Comparison of ENCODE assay signal across 8 cellular contexts in genomic region chr17:7021993-7022778, GRCh38. TPM values are rescaled to one million over a fixed set of nuclear protein-coding genes. Genes with fewer than 3 reads are reported as not detected.
DNase-seq lines count a peak whose midpoint lies in the region; ATAC-seq and TF ChIP-seq lines count a peak whose summit lies in the region.

No MANE protein-coding gene starts in this region.

- H3K27me3 Mint-ChIP-seq in CD8-positive, alpha-beta T cell (ENCODE audit: low read depth), result peaks cover 3% of the 10 kb centered on the region
- H3K27me3 Mint-ChIP-seq in IgD-negative memory B cell, result no peaks in the 10 kb centered on the region

- in situ Hi-C loops in SK-MEL-5 (cut with HindIII; ENCODE audit: low pct_unique_long_range_greater_than_20kb, low sequenced_read_pairs), result no loop called here

- H3K4me1 ChIP-seq in CD8-positive, alpha-beta T cell (ENCODE audit: insufficient read depth, low read length), result peaks cover 42% of the 10 kb centered on the region
- H3K4me1 ChIP-seq in cardiac muscle cell (ENCODE audit: low read depth), result no peaks in the 10 kb centered on the region
- H3K4me1 ChIP-seq in uterus, result peaks cover 4 to 6% of the 10 kb centered on the region in 2 donors

- peaks cover 5% of the 10 kb centered on the region for H3K36me3 Mint-ChIP-seq in CD8-positive, alpha-beta T cell
- H3K36me3 Mint-ChIP-seq in IgD-negative memory B cell, result peaks cover 2% of the 10 kb centered on the region
- H3K36me3 Mint-ChIP-seq in activated naive CD4-positive, alpha-beta T cell treated with anti-CD3 and anti-CD28 coated beads, Interleukin-2, amount 50 U/mL, for 72 hours, result peaks cover 7 to 15% of the 10 kb centered on the region in 2 donors

- H3K9me3 Mint-ChIP-seq in CD8-positive, alpha-beta T cell, result no peaks in the 10 kb centered on the region
- no peaks in the 10 kb centered on the region for H3K9me3 Mint-ChIP-seq in IgD-negative memory B cell
- no peaks in the 10 kb centered on the region for H3K9me3 Mint-ChIP-seq in activated naive CD4-positive, alpha-beta T cell treated with anti-CD3 and anti-CD28 coated beads, Interleukin-2, amount 50 U/mL, for 72 hours

- peak overlapping the region; percentile 37 for H3K27ac Mint-ChIP-seq in CD8-positive, alpha-beta T cell
- H3K27ac Mint-ChIP-seq in IgD-negative memory B cell, result peak overlapping the region; percentile 71 to 95 (median 91)
- peak overlapping the region in 1 of 2 donors; percentile 53 for H3K27ac Mint-ChIP-seq in activated naive CD4-positive, alpha-beta T cell treated with anti-CD3 and anti-CD28 coated beads, Interleukin-2, amount 50 U/mL, for 72 hours

- H3K4me3 ChIP-seq in CD8-positive, alpha-beta T cell (ENCODE audit: low read depth, low read length), result peak overlapping the region; percentile 17
- H3K4me3 ChIP-seq in cardiac muscle cell (no peak overlapping the region), uterus (peak overlapping the region; percentile 8 to 10)

- TF ChIP-seq POLR2A in uterus (IDR thresholded peaks at IDR 0.05), result peak in 1 of 2 donors; percentile 28

- intact Hi-C loops in CD8-positive, alpha-beta T cell (cut with DNase I, micrococcal nuclease), result loop anchor here (1.0 to 5.0 kb wide), 5 partner anchors 17 to 180 kb away; no protein-coding TSS in a partner anchor
- intact Hi-C loops in uterus (cut with DNase I; ENCODE audit: low total_unique reads), result no loop called here

- no peak overlapping the region for H3K27ac ChIP-seq in CD8-positive, alpha-beta T cell (ENCODE audit: low read depth, low read length)
- H3K27ac ChIP-seq in cardiac muscle cell (no peak overlapping the region), uterus (peak overlapping the region; percentile 73 to 96)

- peak overlapping the region; percentile 74 for H3K4me3 Mint-ChIP-seq in CD8-positive, alpha-beta T cell
- peak overlapping the region; percentile 66 to 86 (median 77) for H3K4me3 Mint-ChIP-seq in IgD-negative memory B cell

- no peaks in the 10 kb centered on the region for H3K36me3 ChIP-seq in CD8-positive, alpha-beta T cell (ENCODE audit: insufficient read depth, low read length)
- H3K36me3 ChIP-seq in cardiac muscle cell (no peaks in the 10 kb centered on the region), uterus (no peaks in the 10 kb centered on the region)

- POLR2A ChIA-PET in CD8-positive, alpha-beta T cell (lab: Charles Lee), result interaction anchor here (0.6 to 2.8 kb wide), 4 partner anchors 13 to 1085 kb away, joined by 3 to 15 read pairs (median 4); partner anchors contain the start of gene SLC16A13

- TF ChIP-seq CTCF in CD8-positive, alpha-beta T cell (IDR thresholded peaks at IDR 0.05), result peak; percentile 98
- TF ChIP-seq CTCF in cardiac muscle cell (IDR thresholded peaks at IDR 0.05; ENCODE audit: low read depth, low read length) (peak; percentile 93), uterus (IDR thresholded peaks at IDR 0.05) (peak; percentile 92 to 96 (median 94))

- DNase-seq in CD8-positive, alpha-beta T cell, result peak; percentile 58 to 85 (median 75)
- DNase-seq in SK-MEL-5 (ENCODE audit: low read depth, low spot score) (peak; percentile 56), cardiac muscle cell (ENCODE audit: low read depth in 1 of 2, low spot score in 1 of 2) (peak; percentile 79 to 87), pons (ENCODE audit: low spot score) (peak; percentile 46), uterus (peak; percentile 75 to 79)
- DNase-seq in activated naive CD4-positive, alpha-beta T cell treated with anti-CD3 and anti-CD28 coated beads, Interleukin-2, amount 50 U/mL, for 72 hours (ENCODE audit: low spot score in 2 of 2), result peak; percentile 85 to 93

- peak; percentile 61 for ATAC-seq in CD8-positive, alpha-beta T cell
- peak; percentile 78 for ATAC-seq in GM19463 (IDR thresholded peaks at IDR 0.05; ENCODE audit: unreplicated experiment)
- ATAC-seq in activated naive CD4-positive, alpha-beta T cell treated with anti-CD3 and anti-CD28 coated beads, Interleukin-2, amount 50 U/mL, for 72 hours, result peak; percentile 86

- H3K4me1 Mint-ChIP-seq in CD8-positive, alpha-beta T cell (ENCODE audit: low read depth), result peaks cover 46% of the 10 kb centered on the region
- H3K4me1 Mint-ChIP-seq in IgD-negative memory B cell, result peaks cover 21 to 22% (median 22%) of the 10 kb centered on the region in 3 donors

- H3K27me3 ChIP-seq in CD8-positive, alpha-beta T cell (ENCODE audit: insufficient read depth, low read length), result no peaks in the 10 kb centered on the region
- H3K27me3 ChIP-seq in cardiac muscle cell, result peaks cover 22% of the 10 kb centered on the region
- H3K27me3 ChIP-seq in uterus, result peaks cover 0 to 15% of the 10 kb centered on the region in 2 donors

- H3K9me3 ChIP-seq in CD8-positive, alpha-beta T cell (ENCODE audit: low read length), result no peaks in the 10 kb centered on the region
- no peaks in the 10 kb centered on the region for H3K9me3 ChIP-seq in cardiac muscle cell (ENCODE audit: low read depth)
- no peaks in the 10 kb centered on the region for H3K9me3 ChIP-seq in uterus

- CTCF ChIA-PET in CD8-positive, alpha-beta T cell (lab: Charles Lee), result interaction anchor here (0.7 to 11.2 kb wide), 30 partner anchors 9 to 374 kb away, joined by 3 to 106 read pairs (median 4); partner anchors contain the start of genes RNASEK, SLC16A11 and SLC16A13

RNA-seq across cellular contexts. Expression of gene BCL6B, which starts 0.7 kb away (rescaled TPM):
- total RNA-seq in CD8-positive, alpha-beta T cell, result not detected
- polyA plus RNA-seq in IgD-negative memory B cell (0.33 TPM), cardiac muscle cell (not detected in 2 replicates)
- not detected in 2 replicates for total RNA-seq in SK-MEL-5 (2014; rRNA removed; shearing (Covaris generic))
- not detected in 2 replicates for polyA plus RNA-seq in SK-MEL-5 (2015; cell fraction: cytosol; rRNA removed)
- polyA plus RNA-seq in SK-MEL-5 (2015; cell fraction: nucleus; rRNA removed), result not detected in 2 replicates
- total RNA-seq in activated naive CD4-positive, alpha-beta T cell treated with anti-CD3 and anti-CD28 coated beads, Interleukin-2, amount 50 U/mL, for 72 hours, result under 1 TPM; 0.59 to 0.86 TPM
- total RNA-seq in cardiac muscle cell (0.11 and 1.7 TPM in 2 replicates), uterus (10 to 100 TPM in 3 of 4 donors, 1 to 10 TPM in 1; 9.7 to 32.8 (median 22.7) TPM)

RNA-seq across cellular contexts. Expression of gene RNASEK, which starts 9.8 kb away (rescaled TPM):
- 100 to 1,000 TPM in 1 of 2 experiments, 10 to 100 TPM in 1; 96.3 to 101 TPM for total RNA-seq in CD8-positive, alpha-beta T cell
- 984 TPM for polyA plus RNA-seq in IgD-negative memory B cell
- total RNA-seq in SK-MEL-5 (2014; rRNA removed; shearing (Covaris generic)), result 882 and 947 TPM in 2 replicates
- 763 and 812 TPM in 2 replicates for polyA plus RNA-seq in SK-MEL-5 (2015; cell fraction: cytosol; rRNA removed)
- polyA plus RNA-seq in SK-MEL-5 (2015; cell fraction: nucleus; rRNA removed), result 109 and 130 TPM in 2 replicates
- total RNA-seq in activated naive CD4-positive, alpha-beta T cell treated with anti-CD3 and anti-CD28 coated beads, Interleukin-2, amount 50 U/mL, for 72 hours, result 100 to 1,000 TPM; 127 to 217 TPM
- total RNA-seq in cardiac muscle cell, result 241 and 275 TPM in 2 replicates
- 594 and 672 TPM in 2 replicates for polyA plus RNA-seq in cardiac muscle cell
- total RNA-seq in uterus, result 100 to 1,000 TPM in 2 of 4 donors, 10 to 100 TPM in 2; 30.8 to 153 (median 101) TPM

RNA-seq across cellular contexts. Expression of gene SLC16A13, which starts 13.6 kb away (rescaled TPM):
- 1 to 10 TPM; 1.8 to 1.9 TPM for total RNA-seq in CD8-positive, alpha-beta T cell
- polyA plus RNA-seq in IgD-negative memory B cell (3.3 TPM), cardiac muscle cell (5.8 and 7.2 TPM in 2 replicates)
- total RNA-seq in SK-MEL-5 (2014; rRNA removed; shearing (Covaris generic)), result 0.61 and 0.64 TPM in 2 replicates
- 3.5 and 5.3 TPM in 2 replicates for polyA plus RNA-seq in SK-MEL-5 (2015; cell fraction: cytosol; rRNA removed)
- polyA plus RNA-seq in SK-MEL-5 (2015; cell fraction: nucleus; rRNA removed), result 2.7 and 4.9 TPM in 2 replicates
- 10 to 100 TPM in 1 of 2 donors, 1 to 10 TPM in 1; 5.0 to 10.5 TPM for total RNA-seq in activated naive CD4-positive, alpha-beta T cell treated with anti-CD3 and anti-CD28 coated beads, Interleukin-2, amount 50 U/mL, for 72 hours
- total RNA-seq in cardiac muscle cell (3.7 and 4.0 TPM in 2 replicates), uterus (1 to 10 TPM in 1 of 4 donors, under 1 TPM in 1, not detected in 2; 0.51 to 3.4 TPM)

RNA-seq across cellular contexts. Expression of gene SLC16A11, which starts 21.7 kb away (rescaled TPM):
- total RNA-seq in CD8-positive, alpha-beta T cell, result 1 to 10 TPM; 1.2 to 1.3 TPM
- polyA plus RNA-seq in IgD-negative memory B cell, result 3.4 TPM
- not detected in 2 replicates for total RNA-seq in SK-MEL-5 (2014; rRNA removed; shearing (Covaris generic))
- polyA plus RNA-seq in SK-MEL-5 (2015; cell fraction: cytosol; rRNA removed), result not detected in 2 replicates
- polyA plus RNA-seq in SK-MEL-5 (2015; cell fraction: nucleus; rRNA removed), result not detected in 2 replicates
- 1 to 10 TPM in 1 of 2 donors, under 1 TPM in 1; 0.30 to 1.1 TPM for total RNA-seq in activated naive CD4-positive, alpha-beta T cell treated with anti-CD3 and anti-CD28 coated beads, Interleukin-2, amount 50 U/mL, for 72 hours
- 0.39 and 1.1 TPM in 2 replicates for total RNA-seq in cardiac muscle cell
- 3.8 and 6.4 TPM in 2 replicates for polyA plus RNA-seq in cardiac muscle cell
- 1 to 10 TPM in 1 of 4 donors, under 1 TPM in 3; 0.14 to 10.0 (median 0.85) TPM for total RNA-seq in uterus

RNA-seq across cellular contexts. Expression of gene ALOX12, which starts 26.3 kb away (rescaled TPM):
- total RNA-seq in CD8-positive, alpha-beta T cell, result not detected
- polyA plus RNA-seq in IgD-negative memory B cell, result 1.4 TPM
- total RNA-seq in SK-MEL-5 (2014; rRNA removed; shearing (Covaris generic)), result not detected in 2 replicates
- not detected in 2 replicates for polyA plus RNA-seq in SK-MEL-5 (2015; cell fraction: cytosol; rRNA removed)
- polyA plus RNA-seq in SK-MEL-5 (2015; cell fraction: nucleus; rRNA removed), result not detected in 2 replicates
- not detected for total RNA-seq in activated naive CD4-positive, alpha-beta T cell treated with anti-CD3 and anti-CD28 coated beads, Interleukin-2, amount 50 U/mL, for 72 hours
- total RNA-seq in cardiac muscle cell, result 0.85 and 1.7 TPM in 2 replicates
- polyA plus RNA-seq in cardiac muscle cell, result 2.5 and 5.0 TPM in 2 replicates
- under 1 TPM in 2 of 4 donors, not detected in 2; 0.14 to 0.34 TPM for total RNA-seq in uterus

Comparison
In these comparisons a context has a peak if more than half of its experiments do, and no peak if none do; other contexts are left out.
1. H3K27ac ChIP-seq: peak in uterus (2 of 2); none in CD8-positive, alpha-beta T cell (single experiment) and cardiac muscle cell (single experiment).
2. Peak in every context shown above with its lines, with median percentiles within 50 percentile points of each other: ATAC-seq, DNase-seq and CTCF ChIP-seq.